In genomic region chr16:361872-362701, GRCh38 we compare ENCODE assay signal across 8 cellular contexts. TPM values are rescaled to one million over a fixed set of nuclear protein-coding genes. Genes with fewer than 3 reads are reported as not detected.
DNase-seq lines count a peak whose midpoint lies in the region; ATAC-seq, FAIRE-seq and TF ChIP-seq lines count a peak whose summit lies in the region.

No MANE protein-coding gene starts in this region.

- peak; percentile 36 for FAIRE-seq in bronchial epithelial cell (lab: Jason Lieb, UNC)
- FAIRE-seq in kidney (lab: Jason Lieb, UNC), result no peak

- H3K27me3 Mint-ChIP-seq in CD4-positive, CD25-positive, alpha-beta regulatory T cell, result no peaks in the 10 kb centered on the region
- peaks cover 5% of the 10 kb centered on the region for H3K27me3 Mint-ChIP-seq in activated B cell treated with CpG ODN at 0.5 μM for 24 hours

- peaks cover 5% of the 10 kb centered on the region for H3K36me3 ChIP-seq in CD4-positive, CD25-positive, alpha-beta regulatory T cell (ENCODE audit: control insufficient read depth, insufficient read depth, low read length)
- H3K36me3 ChIP-seq in H7 (replicated peaks; ENCODE audit: control insufficient read depth, insufficient read depth, low read length), result peaks cover 1% of the 10 kb centered on the region; the same call in 1 of the 2 replicates
- H3K36me3 ChIP-seq in bronchial epithelial cell (ENCODE audit: control insufficient read depth, insufficient read depth, low read length), result no peaks in the 10 kb centered on the region
- no peaks in the 10 kb centered on the region for H3K36me3 ChIP-seq in kidney (ENCODE audit: control insufficient read depth in 1 of 2, insufficient read depth in 2 of 2, low read length in 2 of 2)

- peak overlapping the region in 2 of 3 donors; percentile 41 to 85 for H3K27ac Mint-ChIP-seq in CD4-positive, CD25-positive, alpha-beta regulatory T cell
- no peak overlapping the region for H3K27ac Mint-ChIP-seq in activated B cell treated with CpG ODN at 0.5 μM for 24 hours

- CTCF ChIA-PET in activated B cell treated with CpG ODN at 0.5 μM for 24 hours (lab: Charles Lee), result interaction anchor here (0.6 to 3.1 kb wide), 17 partner anchors 8 to 297 kb away, joined by 3 to 20 read pairs (median 3); partner anchors contain the start of genes DECR2 and MRPL28

- peak; percentile 45 for TF ChIP-seq CTCF in activated B cell treated with CpG ODN at 0.5 μM for 24 hours (IDR thresholded peaks at IDR 0.05)
- TF ChIP-seq CTCF in bronchial epithelial cell (IDR thresholded peaks at IDR 0.05; ENCODE audit: insufficient read depth, low read length, severe bottlenecking), result peak; percentile 97
- TF ChIP-seq CTCF in kidney (IDR thresholded peaks at IDR 0.05; ENCODE audit: borderline replicate concordance, extremely low read depth, insufficient read depth), result peak; percentile 66

- peaks cover 7% of the 10 kb centered on the region for H3K4me1 ChIP-seq in CD4-positive, CD25-positive, alpha-beta regulatory T cell (ENCODE audit: control insufficient read depth, insufficient read depth, low read length, poor library complexity, severe bottlenecking)
- peaks cover 0 to 13% of the 10 kb centered on the region in 2 donors for H3K4me1 ChIP-seq in kidney (ENCODE audit: control insufficient read depth in 1 of 2, insufficient read depth in 1 of 2, low read depth in 1 of 2, low read length in 2 of 2)

- H3K36me3 Mint-ChIP-seq in CD4-positive, CD25-positive, alpha-beta regulatory T cell, result peaks cover 2% of the 10 kb centered on the region
- H3K36me3 Mint-ChIP-seq in activated B cell treated with CpG ODN at 0.5 μM for 24 hours (ENCODE audit: low read depth), result peaks cover 8% of the 10 kb centered on the region

- no peaks in the 10 kb centered on the region for H3K9me3 ChIP-seq in CD4-positive, CD25-positive, alpha-beta regulatory T cell (ENCODE audit: control insufficient read depth in 2 of 2, low read length in 2 of 2)
- no peaks in the 10 kb centered on the region for H3K9me3 ChIP-seq in kidney (ENCODE audit: control insufficient read depth in 1 of 2, low read length in 2 of 2)

- peaks cover 0 to 6% (median 1%) of the 10 kb centered on the region in 4 donors for H3K4me1 Mint-ChIP-seq in CD4-positive, CD25-positive, alpha-beta regulatory T cell
- H3K4me1 Mint-ChIP-seq in activated B cell treated with CpG ODN at 0.5 μM for 24 hours, result peaks cover 3% of the 10 kb centered on the region

- no peaks in the 10 kb centered on the region for H3K9me3 Mint-ChIP-seq in CD4-positive, CD25-positive, alpha-beta regulatory T cell
- no peaks in the 10 kb centered on the region for H3K9me3 Mint-ChIP-seq in activated B cell treated with CpG ODN at 0.5 μM for 24 hours

- peak overlapping the region in 2 of 4 donors; percentile 29 to 74 for H3K4me3 Mint-ChIP-seq in CD4-positive, CD25-positive, alpha-beta regulatory T cell
- H3K4me3 Mint-ChIP-seq in activated B cell treated with CpG ODN at 0.5 μM for 24 hours, result no peak overlapping the region

- intact Hi-C loops in activated B cell treated with CpG ODN at 0.5 μM for 24 hours (cut with micrococcal nuclease), result loop anchor here (1.0 kb wide), 4 partner anchors 181 to 297 kb away; no protein-coding TSS in a partner anchor
- intact Hi-C loops in kidney (cut with DNase I), result no loop called here

- H3K27ac ChIP-seq in CD4-positive, CD25-positive, alpha-beta regulatory T cell (ENCODE audit: insufficient read depth, low read length, poor library complexity, severe bottlenecking), result no peak overlapping the region
- H3K27ac ChIP-seq in kidney (ENCODE audit: low read depth in 2 of 2, low read length in 2 of 2), result no peak overlapping the region

- no peak overlapping the region for H3K9ac ChIP-seq in kidney (ENCODE audit: low read length in 2 of 2)

- POLR2A ChIA-PET in activated B cell treated with CpG ODN at 0.5 μM for 24 hours (lab: Charles Lee), result interaction anchor here (0.8 to 1.5 kb wide), 5 partner anchors 9 to 323 kb away, joined by 4 to 8 read pairs (median 4); partner anchors contain the start of genes AXIN1 and MPG

- H3K27me3 ChIP-seq in CD4-positive, CD25-positive, alpha-beta regulatory T cell (ENCODE audit: control insufficient read depth, insufficient read depth, low read length), result no peaks in the 10 kb centered on the region
- H3K27me3 ChIP-seq in H7 (ENCODE audit: control insufficient read depth, insufficient read depth, low read length) (no peaks in the 10 kb centered on the region), bronchial epithelial cell (ENCODE audit: control insufficient read depth, insufficient read depth, low read length) (no peaks in the 10 kb centered on the region)

- no peak overlapping the region for H3K4me3 ChIP-seq in CD4-positive, CD25-positive, alpha-beta regulatory T cell (ENCODE audit: low read depth, low read length)
- H3K4me3 ChIP-seq in H7 (ENCODE audit: insufficient read depth, low read depth, low read length), result no peak overlapping the region
- H3K4me3 ChIP-seq in bronchial epithelial cell (ENCODE audit: low read depth, low read length), result no peak overlapping the region
- no peak overlapping the region for H3K4me3 ChIP-seq in kidney (ENCODE audit: low read length in 2 of 2)

- peak; percentile 63 to 80 (median 75) for DNase-seq in CD4-positive, CD25-positive, alpha-beta regulatory T cell
- DNase-seq in H7 (peak; percentile 97), NCI-H2196 (lab: John Stamatoyannopoulos, UW; ENCODE audit: unreplicated experiment) (peak; percentile 85), activated B cell treated with CpG ODN at 0.5 μM for 24 hours (peak; percentile 57), bronchial epithelial cell (ENCODE audit: low read depth) (peak; percentile 61), kidney (peak; percentile 91)
- DNase-seq in stimulated activated CD4-positive, alpha-beta T cell treated with anti-CD3 and anti-CD28 coated beads, Interleukin-2, amount 100 ng/mL, for 24 hours, result peak; percentile 75 to 79

- ATAC-seq in CD4-positive, CD25-positive, alpha-beta regulatory T cell (ENCODE audit: low read depth in 2 of 2), result peak; percentile 80 to 84
- ATAC-seq in activated B cell treated with CpG ODN at 0.5 μM for 24 hours (ENCODE audit: low read depth) (peak; percentile 92), GM18517 (IDR thresholded peaks at IDR 0.05; ENCODE audit: unreplicated experiment) (no peak)

RNA-seq across cellular contexts. Expression of gene MRPL28, which starts 8.3 kb away (rescaled TPM):
- total RNA-seq in CD4-positive, CD25-positive, alpha-beta regulatory T cell, result 37.8 TPM
- polyA plus RNA-seq in CD4-positive, CD25-positive, alpha-beta regulatory T cell, result 100 to 1,000 TPM in 1 of 4 donors, 10 to 100 TPM in 3; 63.0 to 109 (median 85.2) TPM
- 225 and 242 TPM in 2 replicates for total RNA-seq in H7 (2014; rRNA removed; shearing (Covaris generic))
- total RNA-seq in activated B cell treated with CpG ODN at 0.5 μM for 24 hours (82.4 and 87.3 TPM in 2 replicates), bronchial epithelial cell (104 and 113 TPM in 2 replicates), kidney (59.1 TPM)
- 201 TPM for polyA plus RNA-seq in kidney (ENCODE audit: insufficient read depth, low read depth, low replicate concordance)

RNA-seq across cellular contexts. Expression of gene AXIN1, which starts 9.6 kb away (rescaled TPM):
- total RNA-seq in CD4-positive, CD25-positive, alpha-beta regulatory T cell, result 45.2 TPM
- polyA plus RNA-seq in CD4-positive, CD25-positive, alpha-beta regulatory T cell, result 1 to 10 TPM; 1.1 to 2.9 (median 1.4) TPM
- total RNA-seq in H7 (2014; rRNA removed; shearing (Covaris generic)), result 52.4 and 57.8 TPM in 2 replicates
- total RNA-seq in activated B cell treated with CpG ODN at 0.5 μM for 24 hours, result 27.9 and 30.6 TPM in 2 replicates
- total RNA-seq in bronchial epithelial cell, result 49.0 and 49.5 TPM in 2 replicates
- total RNA-seq in kidney, result 24.6 TPM
- 9.7 TPM for polyA plus RNA-seq in kidney (ENCODE audit: insufficient read depth, low read depth, low replicate concordance)

RNA-seq across cellular contexts. Expression of gene PGAP6, which starts 19.7 kb away (rescaled TPM):
- total RNA-seq in CD4-positive, CD25-positive, alpha-beta regulatory T cell, result 71.4 TPM
- polyA plus RNA-seq in CD4-positive, CD25-positive, alpha-beta regulatory T cell, result 10 to 100 TPM in 3 of 4 donors, 1 to 10 TPM in 1; 7.8 to 45.3 (median 32.2) TPM
- 107 and 112 TPM in 2 replicates for total RNA-seq in H7 (2014; rRNA removed; shearing (Covaris generic))
- total RNA-seq in activated B cell treated with CpG ODN at 0.5 μM for 24 hours (38.4 and 44.5 TPM in 2 replicates), bronchial epithelial cell (44.2 and 46.3 TPM in 2 replicates), kidney (65.0 TPM)
- polyA plus RNA-seq in kidney (ENCODE audit: insufficient read depth, low read depth, low replicate concordance), result 144 TPM

RNA-seq across cellular contexts. Expression of gene NME4, which starts 34.9 kb away (rescaled TPM):
- total RNA-seq in CD4-positive, CD25-positive, alpha-beta regulatory T cell, result 6.7 TPM
- 10 to 100 TPM; 16.2 to 29.8 (median 23.1) TPM for polyA plus RNA-seq in CD4-positive, CD25-positive, alpha-beta regulatory T cell
- total RNA-seq in H7 (2014; rRNA removed; shearing (Covaris generic)), result 400 and 507 TPM in 2 replicates
- 29.9 and 32.9 TPM in 2 replicates for total RNA-seq in activated B cell treated with CpG ODN at 0.5 μM for 24 hours
- 35.3 and 64.0 TPM in 2 replicates for total RNA-seq in bronchial epithelial cell
- total RNA-seq in kidney, result 56.6 TPM
- 100 TPM for polyA plus RNA-seq in kidney (ENCODE audit: insufficient read depth, low read depth, low replicate concordance)

RNA-seq across cellular contexts. Expression of gene DECR2, which starts 39.6 kb away (rescaled TPM):
- total RNA-seq in CD4-positive, CD25-positive, alpha-beta regulatory T cell, result 4.8 TPM
- polyA plus RNA-seq in CD4-positive, CD25-positive, alpha-beta regulatory T cell, result 1 to 10 TPM; 2.2 to 4.5 (median 2.7) TPM
- total RNA-seq in H7 (2014; rRNA removed; shearing (Covaris generic)), result 20.1 and 21.4 TPM in 2 replicates
- total RNA-seq in activated B cell treated with CpG ODN at 0.5 μM for 24 hours, result 4.4 and 6.7 TPM in 2 replicates
- 3.7 and 7.6 TPM in 2 replicates for total RNA-seq in bronchial epithelial cell
- total RNA-seq in kidney, result 23.8 TPM
- 58.9 TPM for polyA plus RNA-seq in kidney (ENCODE audit: insufficient read depth, low read depth, low replicate concordance)

Comparison
In these comparisons a context has a peak if more than half of its experiments do, and no peak if none do; other contexts are left out.
1. CTCF ChIP-seq: peak in every context shown above with its lines; median percentile 97 in bronchial epithelial cell; 66 in kidney; 45 in activated B cell treated with CpG ODN at 0.5 μM for 24 hours.